ENCODE assay signal across 20 cellular contexts in genomic region chr20:701401-702129, GRCh38. TPM values are rescaled to one million over a fixed set of nuclear protein-coding genes. Genes with fewer than 3 reads are reported as not detected.
A peak's percentile ranks its signal among the peaks of the same experiment; 100 is the strongest.
DNase-seq lines count a peak whose midpoint lies in the region; ATAC-seq and TF ChIP-seq lines count a peak whose summit lies in the region.
"Had no signal": no experiment of that assay in that cellular context is flagged by ENCODE, and none has a peak within 500 bp of the region (broad histone marks: within the 10 kb centered on the region; RNA-seq: fewer than 3 reads in every experiment).

No MANE protein-coding gene starts in this region.

- H3K27ac ChIP-seq in left ventricle myocardium inferior (replicated peaks) = no peak overlapping the region
- H3K27ac ChIP-seq in osteoblast (ENCODE audit: low read depth, low read length) = no peak overlapping the region
- H3K27ac ChIP-seq in endodermal cell (ENCODE audit: low read depth, low read length) = no peak overlapping the region
- H3K27ac ChIP-seq: A549 had no signal

- DNase-seq in left ventricle myocardium inferior (peak; percentile 29), left cardiac atrium (no peak), cerebellar cortex (ENCODE audit: low spot score) (peak; percentile 93), osteoblast (ENCODE audit: insufficient read length, low spot score, missing footprints) (peak; percentile 35), endodermal cell (no peak), dermis blood vessel endothelial cell (no peak)
- no peak for DNase-seq in stimulated activated CD4-positive, alpha-beta T cell treated with anti-CD3 and anti-CD28 coated beads, Interleukin-4, amount 100 ng/mL, for 24 hours
- DNase-seq: CD4-positive, alpha-beta memory T cell; DMS53; KBM-7; MV-4-11; NCI-H1417; NCI-H187; NCI-H2107; NCI-H2227 treated with DMSO at 0.1 percent for 48 hours; NCI-H510A treated with DMSO at 0.1 percent for 48 hours; NCI-H82 had no signal

- H3K4me2 ChIP-seq in osteoblast (ENCODE audit: insufficient read depth, low read length) = no peak overlapping the region
- H3K4me2 ChIP-seq: A549 had no signal

- intact Hi-C loops in left ventricle myocardium inferior (cut with micrococcal nuclease) (no loop called here), left cardiac atrium (cut with DNase I) (no loop called here)

- peaks cover 22% of the 10 kb centered on the region for H3K4me1 ChIP-seq in left ventricle myocardium inferior
- no peaks in the 10 kb centered on the region for H3K4me1 ChIP-seq in osteoblast (ENCODE audit: insufficient read depth, low read length)
- H3K4me1 ChIP-seq in endodermal cell (ENCODE audit: control insufficient read depth, insufficient read depth, low read length) = peaks cover 3% of the 10 kb centered on the region
- H3K4me1 ChIP-seq: A549 had no signal

- no peak overlapping the region for H3K27ac Mint-ChIP-seq in endodermal cell

- H3K9ac ChIP-seq in endodermal cell (ENCODE audit: extremely low read depth, low read length, poor library complexity, severe bottlenecking) = no peak overlapping the region

- H4K20me1 ChIP-seq in osteoblast (ENCODE audit: insufficient read depth, low read length) = no peaks in the 10 kb centered on the region

- no peaks in the 10 kb centered on the region for H3K9me3 Mint-ChIP-seq in endodermal cell
- H3K9me3 Mint-ChIP-seq: CD4-positive, alpha-beta memory T cell had no signal

- TF ChIP-seq CTCF in left ventricle myocardium inferior (IDR thresholded peaks at IDR 0.05; ENCODE audit: borderline replicate concordance) (no peak), osteoblast (IDR thresholded peaks at IDR 0.05; ENCODE audit: extremely low read depth, low read depth, low read length) (no peak), endodermal cell (conservative IDR thresholded peaks at IDR 0.05) (no peak)

- H3K27me3 ChIP-seq in left ventricle myocardium inferior (ENCODE audit: low read depth) (peaks cover 30% of the 10 kb centered on the region), osteoblast (ENCODE audit: insufficient read depth, low read length) (peaks cover 14% of the 10 kb centered on the region), endodermal cell (ENCODE audit: control insufficient read depth, insufficient read depth, low read length, poor library complexity, severe bottlenecking) (no peaks in the 10 kb centered on the region)

- H3K4me1 Mint-ChIP-seq in endodermal cell = peaks cover 9% of the 10 kb centered on the region
- H3K4me1 Mint-ChIP-seq: CD4-positive, alpha-beta memory T cell had no signal

- no peaks in the 10 kb centered on the region for H3K36me3 Mint-ChIP-seq in endodermal cell (ENCODE audit: low read depth)
- H3K36me3 Mint-ChIP-seq: CD4-positive, alpha-beta memory T cell had no signal

- no peak for ATAC-seq in left cardiac atrium
- ATAC-seq: A549 had no signal

- H2AFZ ChIP-seq in osteoblast (ENCODE audit: low read length) = no peak overlapping the region

- H3K9me3 ChIP-seq in left ventricle myocardium inferior (replicated peaks) (no peaks in the 10 kb centered on the region), osteoblast (ENCODE audit: low read depth, low read length) (no peaks in the 10 kb centered on the region), endodermal cell (ENCODE audit: control insufficient read depth, low read length) (no peaks in the 10 kb centered on the region)
- H3K9me3 ChIP-seq: A549 had no signal

- 80 to 88% methylated on average over 4 to 6 of the region's 6 CpGs for WGBS in endodermal cell (ENCODE audit: insufficient coverage in 1 of 2, insufficient read length in 1 of 2), 2 experiments

- no peaks in the 10 kb centered on the region for H3K27me3 Mint-ChIP-seq in endodermal cell (ENCODE audit: insufficient read depth)

- H3K4me3 ChIP-seq in left ventricle myocardium inferior (no peak overlapping the region), osteoblast (ENCODE audit: insufficient read depth, low read length) (no peak overlapping the region), endodermal cell (ENCODE audit: low read length) (no peak overlapping the region)
- H3K4me3 ChIP-seq: A549 had no signal

- H3K36me3 ChIP-seq in left ventricle myocardium inferior (no peaks in the 10 kb centered on the region), osteoblast (ENCODE audit: insufficient read depth, low read length) (no peaks in the 10 kb centered on the region), endodermal cell (ENCODE audit: control insufficient read depth, insufficient read depth, low read length) (no peaks in the 10 kb centered on the region)

- no peak overlapping the region for H3K4me3 Mint-ChIP-seq in endodermal cell
- H3K4me3 Mint-ChIP-seq: CD4-positive, alpha-beta memory T cell had no signal

- no peaks in the 10 kb centered on the region for H3K79me2 ChIP-seq in osteoblast (ENCODE audit: insufficient read depth, low read length)

RNA-seq across cellular contexts. Expression of gene SCRT2, which starts 26.0 kb away (rescaled TPM):
- total RNA-seq in left ventricle myocardium inferior (not detected), left cardiac atrium (not detected), osteoblast (not detected in 2 replicates), endodermal cell (not detected), dermis blood vessel endothelial cell (not detected in 2 replicates)
- 10.8 TPM for polyA plus RNA-seq in endodermal cell (2013, experiment 1 of 2)
- polyA plus RNA-seq in endodermal cell (2013, experiment 2 of 2) = 9.9 TPM
- total RNA-seq: CD4-positive, alpha-beta memory T cell; RPMI7951 had no signal
- polyA plus RNA-seq: A549; BJ; CD4-positive, alpha-beta memory T cell had no signal

RNA-seq across cellular contexts. Expression of gene SRXN1, which starts 48.6 kb away (rescaled TPM):
- total RNA-seq in left ventricle myocardium inferior (55.3 TPM), left cardiac atrium (10 to 100 TPM; 34.1 to 38.9 TPM), osteoblast (60.1 and 65.1 TPM in 2 replicates), endodermal cell (10 to 100 TPM in 1 of 2 donors, 1 to 10 TPM in 1; 9.7 to 19.3 TPM), dermis blood vessel endothelial cell (30.3 and 38.6 TPM in 2 replicates)
- 15.8 TPM for polyA plus RNA-seq in endodermal cell (2013, experiment 1 of 2)
- polyA plus RNA-seq in endodermal cell (2013, experiment 2 of 2) = 13.7 TPM

Comparison
In these comparisons a context has a peak if more than half of its experiments do, and no peak if none do; other contexts are left out.
1. DNase-seq: peak in left ventricle myocardium inferior (single experiment), cerebellar cortex (single experiment) and osteoblast (single experiment); none in left cardiac atrium (single experiment), endodermal cell (single experiment), stimulated activated CD4-positive, alpha-beta T cell treated with anti-CD3 and anti-CD28 coated beads, Interleukin-4, amount 100 ng/mL, for 24 hours (single experiment) and dermis blood vessel endothelial cell (single experiment).